8 cellular contexts compared by ENCODE assay signal in the genomic region with DNA sequence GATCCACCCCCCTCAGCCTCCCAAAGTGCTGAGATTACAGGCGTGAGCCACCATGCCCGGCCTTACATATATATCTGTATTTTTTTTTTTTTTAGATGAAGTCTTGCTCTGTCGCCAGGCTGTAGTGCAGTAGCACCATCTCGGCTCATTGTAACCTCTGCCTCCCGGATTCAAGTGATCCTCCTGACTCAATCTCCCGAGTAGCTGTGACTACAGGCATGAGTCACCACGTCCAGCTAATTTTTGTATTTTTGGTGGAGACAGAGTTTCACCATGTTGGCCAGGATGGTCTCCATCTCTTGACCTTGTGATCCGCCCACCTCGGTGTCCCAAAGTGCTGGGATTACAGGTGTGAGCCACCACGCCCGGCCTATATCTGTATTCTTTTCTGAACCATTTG. TPM values are rescaled to one million over a fixed set of nuclear protein-coding genes. Genes with fewer than 3 reads are reported as not detected.
"Had no signal": no experiment of that assay in that cellular context is flagged by ENCODE, and none has a peak within 500 bp of the region (broad histone marks: within the 10 kb centered on the region; RNA-seq: fewer than 3 reads in every experiment).

No MANE protein-coding gene starts in this region.

RNA-seq across cellular contexts. Expression of a gene that starts 26.5 kb away (rescaled TPM):
- total RNA-seq: activated T-cell treated with anti-CD3 and anti-CD28 coated beads, Interleukin-2, amount 50 U/mL, for 72 hours; cerebellum; lung microvascular endothelial cell; osteocyte; skeletal muscle tissue; T-helper 1 cell treated with Interleukin-12 subunit alpha and Interleukin-12 subunit beta and Interleukin-4 antibody, amounts not matched to agents 30 ng/mL and 1 ng/mL, for 36 hours; urinary bladder had no signal
- polyA plus RNA-seq: keratinocyte had no signal
